ENCODE assay signal across 18 cellular contexts in genomic region chr2:48991415-48992131, GRCh38.
A peak's percentile ranks its signal among the peaks of the same experiment; 100 is the strongest.
DNase-seq lines count a peak whose midpoint lies in the region; ATAC-seq and TF ChIP-seq lines count a peak whose summit lies in the region.
"Had no signal": no experiment of that assay in that cellular context is flagged by ENCODE, and none has a peak within 500 bp of the region (broad histone marks: within the 10 kb centered on the region; RNA-seq: fewer than 3 reads in every experiment).

No MANE protein-coding gene starts in this region.

- no peaks in the 10 kb centered on the region for H3K9me2 ChIP-seq in MM.1S (replicated peaks; ENCODE audit: insufficient read depth, low read length)

- no peaks in the 10 kb centered on the region for H4K20me1 ChIP-seq in MM.1S (ENCODE audit: insufficient read depth, low read length)

- WGBS in tibial nerve, 2 donors = 91 to 93% methylated on average over 3 of the region's 3 CpGs

- no peaks in the 10 kb centered on the region for H3K79me2 ChIP-seq in MM.1S (ENCODE audit: low read length)

- TF ChIP-seq POLR2A in tibial nerve (IDR thresholded peaks at IDR 0.05) = no peak

- H3K9me3 ChIP-seq in MM.1S (replicated peaks; ENCODE audit: insufficient read depth, low read length) = no peaks in the 10 kb centered on the region
- no peaks in the 10 kb centered on the region for H3K9me3 ChIP-seq in tibial nerve
- H3K9me3 ChIP-seq: transverse colon had no signal

- no peak for TF ChIP-seq EP300 in tibial nerve (IDR thresholded peaks at IDR 0.05)

- H3K4me1 ChIP-seq in MM.1S (ENCODE audit: low read length) = no peaks in the 10 kb centered on the region
- no peaks in the 10 kb centered on the region for H3K4me1 ChIP-seq in tibial nerve
- H3K4me1 ChIP-seq: transverse colon had no signal

- POLR2A ChIA-PET in GM10248 (lab: Yijun Ruan, JAX) = no interaction called here

- peak; percentile 10 for DNase-seq in GM10248 (ENCODE audit: extremely low spot score)
- DNase-seq in activated gamma-delta T cell (lab: John Stamatoyannopoulos, UW) = no peak
- no peak for DNase-seq in MM.1S
- DNase-seq in tibial nerve (ENCODE audit: low spot score in 2 of 2) = no peak
- DNase-seq: 8988T; activated B cell treated with CpG ODN at 0.5 μM for 24 hours; activated naive CD8-positive, alpha-beta T cell treated with anti-CD3 and anti-CD28 coated beads, Interleukin-2, amount 10 ng/mL, durations not matched to agents 7 days and 5 days; CD4-positive, alpha-beta memory T cell; central memory CD4-positive, alpha-beta T cell; NCI-H187 treated with DMSO at 0.1 percent for 48 hours; NK-92 treated with Interleukin-12 subunit alpha and Interleukin-12 subunit beta, amount 100 ng/mL, for 24 hours; stimulated activated CD4-positive, alpha-beta T cell treated with anti-CD3 and anti-CD28 coated beads, Interleukin-15, amount 100 ng/mL, for 24 hours; transverse colon had no signal

- CTCF ChIA-PET in GM10248 (lab: Yijun Ruan, JAX) = no interaction called here

- H3K27ac ChIP-seq in MM.1S (ENCODE audit: low read length) = no peak overlapping the region
- no peak overlapping the region for H3K27ac ChIP-seq in tibial nerve
- H3K27ac ChIP-seq: KMS-11, transverse colon had no signal

- TF ChIP-seq CTCF in GM10248 (IDR thresholded peaks at IDR 0.05; ENCODE audit: control extremely low read depth, extremely low read depth, low read depth, missing control alignments) = no peak
- TF ChIP-seq CTCF in MM.1S (IDR thresholded peaks at IDR 0.05; ENCODE audit: low read length) = no peak
- TF ChIP-seq CTCF in tibial nerve (IDR thresholded peaks at IDR 0.05) = no peak

- ATAC-seq in GM19351 (IDR thresholded peaks at IDR 0.05; ENCODE audit: unreplicated experiment) (peak; percentile 46), HG02642 (IDR thresholded peaks at IDR 0.05; ENCODE audit: poor library complexity, unreplicated experiment) (peak; percentile 59), HG03196 (IDR thresholded peaks at IDR 0.05; ENCODE audit: unreplicated experiment) (peak; percentile 53), GM18520 (IDR thresholded peaks at IDR 0.05; ENCODE audit: unreplicated experiment) (no peak)

- H3F3A ChIP-seq in MM.1S (ENCODE audit: insufficient read depth, low read length) = no peaks in the 10 kb centered on the region

- H3K4me3 ChIP-seq in MM.1S (ENCODE audit: low read length) = no peak overlapping the region
- no peak overlapping the region for H3K4me3 ChIP-seq in tibial nerve
- H3K4me3 ChIP-seq: transverse colon had no signal

- H3K27me3 ChIP-seq in MM.1S (replicated peaks; ENCODE audit: insufficient read depth, low read length) (no peaks in the 10 kb centered on the region), tibial nerve (no peaks in the 10 kb centered on the region)
- H3K27me3 ChIP-seq: transverse colon had no signal

- no peak overlapping the region for H3K4me2 ChIP-seq in MM.1S (ENCODE audit: low read depth, low read length)
- H3K4me2 ChIP-seq: KMS-11 had no signal

- H2AFZ ChIP-seq in MM.1S (ENCODE audit: low read length) = no peak overlapping the region

- no peak overlapping the region for H3K9ac ChIP-seq in MM.1S (ENCODE audit: low read length)
- H3K9ac ChIP-seq: KMS-11 had no signal

- H3K36me3 ChIP-seq in MM.1S (replicated peaks; ENCODE audit: insufficient read depth, low read length) (no peaks in the 10 kb centered on the region), tibial nerve (no peaks in the 10 kb centered on the region)
- H3K36me3 ChIP-seq: transverse colon had no signal
